8 cellular contexts compared by ENCODE assay signal in genomic region chr1:15153184-15153841, GRCh38. TPM values are rescaled to one million over a fixed set of nuclear protein-coding genes. Genes with fewer than 3 reads are reported as not detected.
DNase-seq lines count a peak whose midpoint lies in the region; ATAC-seq and TF ChIP-seq lines count a peak whose summit lies in the region.

Gene TMEM51, plus strand, starts transcription at chr1:15153747. Its CDS starts 61,341 bp downstream, at chr1:15215088.

- ATAC-seq in effector memory CD8-positive, alpha-beta T cell (replicated peaks): no peak
- ATAC-seq in lung (ENCODE audit: insufficient read depth, low FRiP score) (peak; percentile 87), GM19395 (IDR thresholded peaks at IDR 0.05; ENCODE audit: unreplicated experiment) (no peak)

- DNase-seq in CMK (ENCODE audit: low read depth): peak; percentile 58
- DNase-seq in HPDE6-E6E7 (ENCODE audit: extremely low spot score): peak; percentile 69
- DNase-seq in SK-N-DZ (ENCODE audit: low spot score): peak; percentile 73
- no peak for DNase-seq in effector memory CD8-positive, alpha-beta T cell
- DNase-seq in lung (ENCODE audit: low spot score): peak; percentile 62
- peak in 1 of 2 donors; percentile 73 for DNase-seq in tibial artery
- no peak for DNase-seq in KG1 (lab: John Stamatoyannopoulos, UW)

- H3K27ac ChIP-seq in lung (ENCODE audit: low read depth in 1 of 2, low read length in 1 of 2) (peak within 1 kb of the TSS; percentile 4 to 91), tibial artery (peak within 1 kb of the TSS; percentile 66 to 84)

- H3K4me3 Mint-ChIP-seq in effector memory CD8-positive, alpha-beta T cell: peak within 1 kb of the TSS; percentile 53 to 69

- TF ChIP-seq CTCF in lung (IDR thresholded peaks at IDR 0.05; ENCODE audit: control extremely low read depth, extremely low read depth): no peak
- TF ChIP-seq CTCF in tibial artery (IDR thresholded peaks at IDR 0.05): no peak

- peak within 1 kb of the TSS; percentile 69 for H3K4me3 ChIP-seq in lung
- peak within 1 kb of the TSS; percentile 87 to 91 for H3K4me3 ChIP-seq in tibial artery

- intact Hi-C loops in tibial artery (cut with DNase I; ENCODE audit: low total_unique reads): no loop called here

- H3K27ac Mint-ChIP-seq in effector memory CD8-positive, alpha-beta T cell: no peak within 1 kb of the TSS

- no peaks in the 10 kb centered on the region for H3K36me3 Mint-ChIP-seq in effector memory CD8-positive, alpha-beta T cell (ENCODE audit: insufficient read depth)

- peaks cover 48 to 70% of the 10 kb centered on the region in 2 donors for H3K27me3 Mint-ChIP-seq in effector memory CD8-positive, alpha-beta T cell

- 0% methylated on average over 34 to 56 of the region's 56 CpGs for WGBS in lung, 2 donors

- H3K36me3 ChIP-seq in lung (ENCODE audit: control insufficient read depth in 2 of 2, insufficient read depth in 2 of 2, low read length in 2 of 2) (no peaks in the 10 kb centered on the region), tibial artery (no peaks in the 10 kb centered on the region)

- H3K4me1 ChIP-seq in lung (ENCODE audit: control insufficient read depth in 2 of 2, insufficient read depth in 2 of 2, low read length in 2 of 2) (peaks cover 0 to 19% of the 10 kb centered on the region in 2 donors), tibial artery (peaks cover 0 to 43% (median 20%) of the 10 kb centered on the region in 4 donors)

- no peaks in the 10 kb centered on the region for H3K9me3 Mint-ChIP-seq in effector memory CD8-positive, alpha-beta T cell

- H3K9me3 ChIP-seq in lung (ENCODE audit: control insufficient read depth in 2 of 2, insufficient read depth in 1 of 2, low read length in 1 of 2): no peaks in the 10 kb centered on the region
- H3K9me3 ChIP-seq in tibial artery: no peaks in the 10 kb centered on the region

- no peaks in the 10 kb centered on the region for H3K27me3 ChIP-seq in lung (ENCODE audit: control insufficient read depth, insufficient read depth)
- H3K27me3 ChIP-seq in tibial artery: no peaks in the 10 kb centered on the region

- peaks cover 10 to 13% of the 10 kb centered on the region in 2 donors for H3K4me1 Mint-ChIP-seq in effector memory CD8-positive, alpha-beta T cell (ENCODE audit: low read depth in 2 of 2)

RNA-seq across cellular contexts. Expression of gene TMEM51, which starts in this region (rescaled TPM):
- polyA plus RNA-seq in SK-N-DZ (2014; cell fraction: cytosol; rRNA removed): 27.4 and 37.8 TPM in 2 replicates
- polyA plus RNA-seq in SK-N-DZ (2014; cell fraction: nucleus; rRNA removed): 11.9 and 19.9 TPM in 2 replicates
- total RNA-seq in lung: 10 to 100 TPM in 1 of 2 donors, 1 to 10 TPM in 1; 7.7 to 15.1 TPM
- 10 to 100 TPM in 1 of 2 donors, 1 to 10 TPM in 1; 9.3 to 17.8 TPM for polyA plus RNA-seq in lung

Comparison
In these comparisons a context has a peak if more than half of its experiments do, and no peak if none do; other contexts are left out.
1. DNase-seq: peak in CMK (single experiment), HPDE6-E6E7 (single experiment), SK-N-DZ (single experiment) and lung (single experiment); none in effector memory CD8-positive, alpha-beta T cell (0 of 3) and KG1 (single experiment).